Comparison of ENCODE assay signal across 9 cellular contexts in the genomic region with DNA sequence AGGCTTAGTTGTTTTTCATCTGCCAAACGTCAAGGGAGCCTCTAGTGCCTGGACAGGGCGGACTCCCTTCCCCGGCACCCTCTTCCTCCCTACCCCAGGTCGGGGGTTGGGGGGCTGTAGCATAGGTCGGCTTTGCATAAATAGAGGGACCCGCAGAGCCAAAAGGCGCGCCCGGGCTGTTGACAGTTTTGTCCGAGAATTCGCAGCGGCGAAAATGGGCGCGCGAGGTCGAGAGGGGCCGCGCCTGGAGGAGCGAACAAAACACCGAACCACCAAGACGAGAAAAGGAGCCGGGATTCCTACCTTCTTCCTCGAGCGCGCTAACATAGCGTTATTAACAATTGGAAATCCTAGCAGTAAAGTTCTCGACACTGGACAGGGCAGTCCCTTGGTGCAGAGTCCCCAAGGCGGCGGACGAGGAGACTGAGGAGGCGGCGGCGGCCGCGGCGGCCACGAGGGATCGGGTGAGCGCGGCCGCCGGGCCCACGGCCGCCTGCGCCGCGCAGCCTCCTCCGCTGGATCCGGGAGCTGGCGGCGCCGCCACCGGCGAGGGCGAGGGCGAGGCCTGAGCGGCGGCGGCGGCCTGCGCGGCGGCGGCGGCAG. TPM values are rescaled to one million over a fixed set of nuclear protein-coding genes. Genes with fewer than 3 reads are reported as not detected.
DNase-seq lines count a peak whose midpoint lies in the region; ATAC-seq and TF ChIP-seq lines count a peak whose summit lies in the region.
"Had no signal": no experiment of that assay in that cellular context is flagged by ENCODE, and none has a peak within 500 bp of the region (broad histone marks: within the 10 kb centered on the region; RNA-seq: fewer than 3 reads in every experiment).

No MANE protein-coding gene starts in this region.

- no peaks in the 10 kb centered on the region for H3K36me3 ChIP-seq in testis (ENCODE audit: low read depth, missing control alignments)

- POLR2A ChIA-PET in activated CD4-positive, alpha-beta T cell treated with anti-CD3 and anti-CD28 coated beads, Interleukin-2, amount 10 ng/mL, durations not matched to agents 7 days and 5 days (lab: Charles Lee), result no interaction called here
- POLR2A ChIA-PET in T-cell (lab: Charles Lee), result no interaction called here

- H3K27me3 ChIP-seq in testis, result peaks cover 6% of the 10 kb centered on the region

- intact Hi-C loops in testis (cut with DNase I; ENCODE audit: low total_unique reads), result no loop called here

- peaks cover 76% of the 10 kb centered on the region for H3K27me3 Mint-ChIP-seq in activated CD4-positive, alpha-beta T cell treated with anti-CD3 and anti-CD28 coated beads, Interleukin-2, amount 10 ng/mL, durations not matched to agents 7 days and 5 days
- H3K27me3 Mint-ChIP-seq in T-cell, result peaks cover 58 to 80% of the 10 kb centered on the region in 2 donors

- H3K4me3 ChIP-seq in fibroblast of pulmonary artery (replicated peaks; ENCODE audit: low read depth, low read length) (peak overlapping the region; percentile 62), testis (peak overlapping the region; percentile 34 to 36)

- WGBS in testis, 2 donors, result 3 to 8% methylated on average over 24 to 28 of the region's 66 CpGs

- H3K36me3 Mint-ChIP-seq in activated CD4-positive, alpha-beta T cell treated with anti-CD3 and anti-CD28 coated beads, Interleukin-2, amount 10 ng/mL, durations not matched to agents 7 days and 5 days (ENCODE audit: low read depth), result no peaks in the 10 kb centered on the region
- H3K36me3 Mint-ChIP-seq in T-cell, result peaks cover 10% of the 10 kb centered on the region

- H3K4me3 Mint-ChIP-seq in activated CD4-positive, alpha-beta T cell treated with anti-CD3 and anti-CD28 coated beads, Interleukin-2, amount 10 ng/mL, durations not matched to agents 7 days and 5 days, result peak overlapping the region; percentile 54
- H3K4me3 Mint-ChIP-seq in T-cell, result peak overlapping the region; percentile 65 to 76 (median 74)

- peak overlapping the region in 1 of 2 donors; percentile 71 for H3K27ac ChIP-seq in testis
- H3K27ac ChIP-seq: parathyroid adenoma had no signal

- H3K4me1 Mint-ChIP-seq in activated CD4-positive, alpha-beta T cell treated with anti-CD3 and anti-CD28 coated beads, Interleukin-2, amount 10 ng/mL, durations not matched to agents 7 days and 5 days, result peaks cover 21% of the 10 kb centered on the region
- H3K4me1 Mint-ChIP-seq in T-cell, result peaks cover 15 to 29% (median 18%) of the 10 kb centered on the region in 3 donors

- no peaks in the 10 kb centered on the region for H3K9me3 ChIP-seq in testis

- no peak for DNase-seq in activated CD4-positive, alpha-beta T cell treated with anti-CD3 and anti-CD28 coated beads, Interleukin-2, amount 10 ng/mL, durations not matched to agents 7 days and 5 days
- DNase-seq in activated CD4-positive, alpha-beta T cell treated with anti-CD3 and anti-CD28 coated beads for 1 hour, result no peak
- DNase-seq in T-cell, result no peak
- no peak for DNase-seq in fibroblast of pulmonary artery (ENCODE audit: low read depth)
- DNase-seq in testis, result no peak
- DNase-seq in SIG-M5 treated with dmso at 0.1 percent for 504 hours (lab: John Stamatoyannopoulos, UW; ENCODE audit: unreplicated experiment), result no peak
- DNase-seq in middle frontal gyrus (ENCODE audit: extremely low spot score, low spot score), result no peak

- CTCF ChIA-PET in activated CD4-positive, alpha-beta T cell treated with anti-CD3 and anti-CD28 coated beads, Interleukin-2, amount 10 ng/mL, durations not matched to agents 7 days and 5 days (lab: Charles Lee), result no interaction called here
- CTCF ChIA-PET in T-cell (lab: Charles Lee), result no interaction called here

- TF ChIP-seq CTCF in fibroblast of pulmonary artery (IDR thresholded peaks at IDR 0.05; ENCODE audit: low read length, missing control alignments), result no peak
- no peak for TF ChIP-seq CTCF in testis (IDR thresholded peaks at IDR 0.05)

- peak overlapping the region; percentile 41 for H3K27ac Mint-ChIP-seq in activated CD4-positive, alpha-beta T cell treated with anti-CD3 and anti-CD28 coated beads, Interleukin-2, amount 10 ng/mL, durations not matched to agents 7 days and 5 days
- peak overlapping the region in 1 of 2 donors; percentile 23 for H3K27ac Mint-ChIP-seq in T-cell

- no peak for TF ChIP-seq POLR2A in testis (IDR thresholded peaks at IDR 0.05)

- H3K9me3 Mint-ChIP-seq in activated CD4-positive, alpha-beta T cell treated with anti-CD3 and anti-CD28 coated beads, Interleukin-2, amount 10 ng/mL, durations not matched to agents 7 days and 5 days, result no peaks in the 10 kb centered on the region
- peaks cover 0 to 6% (median 0%) of the 10 kb centered on the region in 3 donors for H3K9me3 Mint-ChIP-seq in T-cell

- H3K4me1 ChIP-seq in testis, result peaks cover 6% of the 10 kb centered on the region
- H3K4me1 ChIP-seq: parathyroid adenoma had no signal

- ATAC-seq in T-cell (replicated peaks in 1 of 4) (peak in 1 of 4 experiments; percentile 5), HG02610 (IDR thresholded peaks at IDR 0.05; ENCODE audit: unreplicated experiment) (no peak)

RNA-seq across cellular contexts. Expression of gene FOXD1, which starts 1.8 kb away (rescaled TPM):
- not detected for total RNA-seq in activated CD4-positive, alpha-beta T cell treated with anti-CD3 and anti-CD28 coated beads, Interleukin-2, amount 10 ng/mL, durations not matched to agents 7 days and 5 days
- total RNA-seq in T-cell (under 1 TPM in 3 of 5 donors, not detected in 2; 0.20 to 0.68 (median 0.39) TPM), testis (10 to 100 TPM in 1 of 2 donors, 1 to 10 TPM in 1; 7.4 to 12.8 TPM)
- 9.1 TPM for polyA plus RNA-seq in testis (ENCODE audit: insufficient read depth, low read depth, low replicate concordance)

RNA-seq across cellular contexts. Expression of gene BTF3, which starts 51.5 kb away (rescaled TPM):
- total RNA-seq in activated CD4-positive, alpha-beta T cell treated with anti-CD3 and anti-CD28 coated beads, Interleukin-2, amount 10 ng/mL, durations not matched to agents 7 days and 5 days, result 100 to 1,000 TPM; 693 to 807 TPM
- 100 to 1,000 TPM; 585 to 688 (median 639) TPM for total RNA-seq in T-cell
- 100 to 1,000 TPM; 232 to 277 TPM for total RNA-seq in testis
- polyA plus RNA-seq in testis (ENCODE audit: insufficient read depth, low read depth, low replicate concordance), result 387 TPM

Comparison
In these comparisons a context has a peak if more than half of its experiments do, and no peak if none do; other contexts are left out.
1. RNA of gene FOXD1, which starts 1.8 kb away (total RNA-seq): 7.4 to 12.8 TPM in testis; 0.20 to 0.68 TPM in T-cell and not detected in activated CD4-positive, alpha-beta T cell treated with anti-CD3 and anti-CD28 coated beads, Interleukin-2, amount 10 ng/mL, durations not matched to agents 7 days and 5 days; every median in the first group is over 4 times any median in the second.